ENCODE assay signal across 28 cellular contexts in the genomic region with DNA sequence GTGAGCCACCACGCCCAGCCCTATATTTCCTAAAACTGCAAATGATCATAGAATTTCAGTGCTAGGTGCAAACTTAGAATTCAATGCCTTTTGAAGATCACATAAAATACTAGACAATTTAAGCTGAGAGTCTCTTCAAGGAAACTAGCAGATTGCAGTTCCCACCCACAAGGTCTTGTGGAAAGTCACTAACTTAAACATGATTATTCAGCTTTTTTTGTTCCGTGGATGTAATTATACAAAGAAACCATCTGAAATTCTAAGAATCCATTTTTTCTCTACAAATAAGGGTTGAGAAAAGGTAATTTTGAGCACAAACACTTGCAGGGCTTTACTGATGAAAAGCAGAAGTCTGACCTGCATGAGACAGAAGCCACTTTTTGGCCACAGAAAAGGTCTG.
"Had no signal": no experiment of that assay in that cellular context is flagged by ENCODE, and none has a peak within 500 bp of the region (broad histone marks: within the 10 kb centered on the region; RNA-seq: fewer than 3 reads in every experiment).

No MANE protein-coding gene starts in this region.

- H3K4me2 ChIP-seq: smooth muscle cell had no signal

- H3K27me3 Mint-ChIP-seq: stimulated activated memory B cell treated with anti-CD40 and anti-IgM and Interleukin-4, amounts not matched to agents 10 μg/mL and 1 μg/mL and 100 μg/mL, for 72 hours had no signal

- H3K27me3 ChIP-seq: right atrium auricular region, right lobe of liver, thyroid gland, uterus had no signal

- H3K9me3 ChIP-seq: left lung, lower lobe of right lung, right atrium auricular region, right lobe of liver, thyroid gland, uterus had no signal

- H3K27ac Mint-ChIP-seq: immature natural killer cell; naive thymus-derived CD8-positive, alpha-beta T cell; progenitor cell of endocrine pancreas; stimulated activated memory B cell treated with anti-CD40 and anti-IgM and Interleukin-4, amounts not matched to agents 10 μg/mL and 1 μg/mL and 100 μg/mL, for 72 hours; stimulated activated naive CD8-positive, alpha-beta T cell treated with anti-CD3 and anti-CD28 coated beads, Interleukin-15, amount 100 ng/mL, for 72 hours had no signal

- H3K27ac ChIP-seq: left lung, lower lobe of right lung, right atrium auricular region, right lobe of liver, thyroid gland, uterus had no signal

- H3K36me3 Mint-ChIP-seq: immature natural killer cell; stimulated activated memory B cell treated with anti-CD40 and anti-IgM and Interleukin-4, amounts not matched to agents 10 μg/mL and 1 μg/mL and 100 μg/mL, for 72 hours had no signal

- ATAC-seq: left lung; lower lobe of right lung; naive thymus-derived CD8-positive, alpha-beta T cell; right lobe of liver; stimulated activated memory B cell treated with anti-CD40 and anti-IgM and Interleukin-4, amounts not matched to agents 10 μg/mL and 1 μg/mL and 100 μg/mL, for 72 hours; stimulated activated naive CD8-positive, alpha-beta T cell treated with anti-CD3 and anti-CD28 coated beads, Interleukin-15, amount 100 ng/mL, for 72 hours had no signal

- H3K36me3 ChIP-seq: left lung, lower lobe of right lung, right atrium auricular region, right lobe of liver, thyroid gland, uterus had no signal

- FAIRE-seq: islet of Langerhans, kidney had no signal

- H3K9me3 Mint-ChIP-seq: naive thymus-derived CD8-positive, alpha-beta T cell; nephron; neural crest cell; stimulated activated naive CD8-positive, alpha-beta T cell treated with anti-CD3 and anti-CD28 coated beads, Interleukin-15, amount 100 ng/mL, for 72 hours had no signal

- H3K4me3 Mint-ChIP-seq: immature natural killer cell; naive thymus-derived CD8-positive, alpha-beta T cell; nephron; neural crest cell; stimulated activated memory B cell treated with anti-CD40 and anti-IgM and Interleukin-4, amounts not matched to agents 10 μg/mL and 1 μg/mL and 100 μg/mL, for 72 hours; stimulated activated naive CD8-positive, alpha-beta T cell treated with anti-CD3 and anti-CD28 coated beads, Interleukin-15, amount 100 ng/mL, for 72 hours had no signal

- DNase-seq: hippocampal formation; immature natural killer cell; kidney; left colon; left lung; lower lobe of right lung; mammary epithelial cell; mesenchymal stem cell; naive thymus-derived CD8-positive, alpha-beta T cell; nucleus accumbens; right lobe of liver; stimulated activated CD4-positive, alpha-beta T cell treated with anti-CD3 and anti-CD28 coated beads, Interleukin-1b, Interleukin-23, amount 100 ng/mL, for 48 hours; stimulated activated CD4-positive, alpha-beta T cell treated with anti-CD3 and anti-CD28 coated beads, Interleukin-2, amount 100 ng/mL, for 48 hours; stimulated activated CD4-positive, alpha-beta T cell treated with anti-CD3 and anti-CD28 coated beads, Interleukin-4, amount 100 ng/mL, for 4 hours; stimulated activated CD8-positive, alpha-beta memory T cell treated with anti-CD3 and anti-CD28 coated beads, Interleukin-4, amount 100 ng/mL, for 48 hours; stimulated activated naive CD4-positive, alpha-beta T cell treated with Interleukin-2 at 50 U/mL for 16 hours; stimulated activated naive CD8-positive, alpha-beta T cell treated with anti-CD3 and anti-CD28 coated beads, Interleukin-15, amount 100 ng/mL, for 72 hours; substantia nigra; thyroid gland; trophoblast cell; uterus had no signal

- H3K4me1 ChIP-seq: uterus had no signal

- H3K4me3 ChIP-seq: left lung, lower lobe of right lung, right atrium auricular region, right lobe of liver, smooth muscle cell, thyroid gland, uterus had no signal
